Comparison of ENCODE assay signal across 1 cellular context in genomic region chr1:156822680-156823079, GRCh38.
TF ChIP-seq lines count a peak whose summit lies in the region.

No MANE protein-coding gene starts in this region.

TF ChIP-seq in K562, 482 proteins besides CTCF, POLR2A, EP300 and RAD21:
- TF ChIP-seq RREB1 (CRISPR knock-in tag; IDR thresholded peaks at IDR 0.05): no peak
